Comparison of ENCODE assay signal across 34 cellular contexts in the genomic region with DNA sequence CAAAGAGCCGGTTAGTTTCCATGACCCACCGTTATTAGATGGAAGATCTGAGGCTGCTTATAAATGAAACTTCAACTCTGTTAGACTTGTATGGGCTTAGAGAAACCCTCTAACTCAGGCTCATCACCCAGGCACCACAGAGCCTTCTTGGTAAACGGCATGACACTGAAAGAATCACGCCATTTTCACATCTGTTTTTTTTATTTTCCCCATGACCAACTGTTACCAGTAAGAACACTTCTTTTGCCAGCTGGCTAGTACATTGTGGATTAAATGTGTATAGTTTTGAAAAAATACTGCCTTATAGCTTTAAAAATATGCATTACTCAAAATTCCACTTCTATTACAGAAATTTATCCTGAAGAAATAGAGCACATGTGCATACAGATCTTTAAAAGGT. TPM values are rescaled to one million over a fixed set of nuclear protein-coding genes. Genes with fewer than 3 reads are reported as not detected.
"Had no signal": no experiment of that assay in that cellular context is flagged by ENCODE, and none has a peak within 500 bp of the region (broad histone marks: within the 10 kb centered on the region; RNA-seq: fewer than 3 reads in every experiment).

No MANE protein-coding gene starts in this region.

- H3K36me3 ChIP-seq: ascending aorta, gastrocnemius medialis, heart left ventricle had no signal

- H3K9me3 Mint-ChIP-seq: activated CD4-positive, alpha-beta memory T cell treated with anti-CD3 and anti-CD28 coated beads for 36 hours; activated CD4-positive, alpha-beta T cell treated with anti-CD3 and anti-CD28 coated beads, Interleukin-2, amount 10 ng/mL, durations not matched to agents 24 days and 14 days; activated naive CD4-positive, alpha-beta T cell treated with anti-CD3 and anti-CD28 coated beads for 36 hours; activated naive CD4-positive, alpha-beta T cell treated with anti-CD3 and anti-CD28 coated beads, Interleukin-2, amount 50 U/mL, for 24 hours; activated naive CD8-positive, alpha-beta T cell treated with anti-CD3 and anti-CD28 coated beads, Interleukin-2, amount 10 ng/mL, durations not matched to agents 7 days and 5 days; activated T-helper 1 cell treated with anti-CD3 and anti-CD28 coated beads, Interleukin-12 subunit alpha, Interleukin-12 subunit beta, Interleukin-2, Interleukin-4 antibody, amounts not matched to agents 30 ng/mL and 10 ng/mL and 1 ng/mL, durations not matched to agents 14 hours and 24 hours and 36 hours; activated T-helper 2 cell treated with anti-CD3 and anti-CD28 coated beads, Interferon-gamma antibody, Interleukin-2, Interleukin-4, amounts not matched to agents 10 μg/mL and 5 μg/mL and 100 μg/mL, durations not matched to agents 14 hours and 24 hours and 36 hours; brain; central memory CD8-positive, alpha-beta T cell; dendritic cell treated with granulocyte-macrophage colony-stimulating factor and Interleukin-4, amounts not matched to agents 40 ng/mL and 50 ng/mL, for 4 days; endodermal cell had no signal

- H3K4me1 Mint-ChIP-seq: activated CD4-positive, alpha-beta T cell treated with anti-CD3 and anti-CD28 coated beads for 36 hours; activated CD4-positive, alpha-beta T cell treated with anti-CD3 and anti-CD28 coated beads, Interleukin-2, amount 10 ng/mL, durations not matched to agents 24 days and 14 days; activated CD8-positive, alpha-beta memory T cell treated with anti-CD3 and anti-CD28 coated beads, Interleukin-2, amount 10 ng/mL, durations not matched to agents 7 days and 5 days; activated naive CD4-positive, alpha-beta T cell treated with anti-CD3 and anti-CD28 coated beads, Interleukin-2, amount 50 U/mL, for 24 hours; activated naive CD8-positive, alpha-beta T cell treated with anti-CD3 and anti-CD28 coated beads, Interleukin-2, amount 10 ng/mL, durations not matched to agents 7 days and 5 days; central memory CD8-positive, alpha-beta T cell had no signal

- H3K4me1 ChIP-seq: ascending aorta, foreskin keratinocyte, gastrocnemius medialis, heart left ventricle had no signal

- H3K4me3 ChIP-seq: ascending aorta, coronary artery, dorsolateral prefrontal cortex, gastrocnemius medialis, heart left ventricle had no signal

- H3K27me3 ChIP-seq: ascending aorta, dorsolateral prefrontal cortex, foreskin keratinocyte, gastrocnemius medialis, heart left ventricle had no signal

- DNase-seq: activated CD4-positive, alpha-beta memory T cell treated with anti-CD3 and anti-CD28 coated beads for 36 hours; activated CD4-positive, alpha-beta T cell treated with anti-CD3 and anti-CD28 coated beads for 36 hours; activated CD4-positive, alpha-beta T cell treated with anti-CD3 and anti-CD28 coated beads, Interleukin-2, amount 10 ng/mL, durations not matched to agents 24 days and 14 days; activated CD4-positive, CD25-positive, alpha-beta regulatory T cell; activated CD4-positive, CD25-positive, alpha-beta regulatory T cell treated with anti-CD3 and anti-CD28 coated beads, Interleukin-2, amount 50 U/mL, for 72 hours; activated CD8-positive, alpha-beta memory T cell treated with anti-CD3 and anti-CD28 coated beads, Interleukin-2, amount 10 ng/mL, durations not matched to agents 7 days and 5 days; activated CD8-positive, alpha-beta memory T cell treated with anti-CD3 and anti-CD28 coated beads, Interleukin-2, amount 50 U/mL, for 4 hours; activated CD8-positive, alpha-beta T cell treated with anti-CD3 and anti-CD28 coated beads, Interleukin-2, amount 10 ng/mL, durations not matched to agents 7 days and 5 days; activated effector memory CD4-positive, alpha-beta T cell treated with anti-CD3 and anti-CD28 coated beads, Interleukin-2, amount 50 U/mL, for 16 hours; activated naive CD4-positive, alpha-beta T cell treated with anti-CD3 and anti-CD28 coated beads for 36 hours; activated naive CD8-positive, alpha-beta T cell treated with anti-CD3 and anti-CD28 coated beads, Interleukin-2, amount 10 ng/mL, durations not matched to agents 7 days and 5 days; activated T-cell treated with anti-CD3 and anti-CD28 coated beads, Interleukin-2, amount 50 U/mL, for 1 hour; activated T-cell treated with anti-CD3 and anti-CD28 coated beads, Interleukin-2, amount 50 U/mL, for 48 hours; dorsolateral prefrontal cortex; effector memory CD4-positive, alpha-beta T cell; endodermal cell; foreskin keratinocyte; gastrocnemius medialis; glutamatergic neuron; heart left ventricle; T-helper 2 cell had no signal

- H3K27ac ChIP-seq: ascending aorta, coronary artery, dorsolateral prefrontal cortex, foreskin keratinocyte, gastrocnemius medialis, heart left ventricle had no signal

- ATAC-seq: activated CD4-positive, alpha-beta T cell treated with anti-CD3 and anti-CD28 coated beads for 36 hours; activated CD8-positive, alpha-beta memory T cell treated with anti-CD3 and anti-CD28 coated beads, Interleukin-2, amount 10 ng/mL, durations not matched to agents 7 days and 5 days; activated CD8-positive, alpha-beta T cell treated with anti-CD3 and anti-CD28 coated beads, Interleukin-2, amount 10 ng/mL, durations not matched to agents 7 days and 5 days; esophagus mucosa; foreskin keratinocyte; gastrocnemius medialis; heart left ventricle had no signal

- H3K4me3 Mint-ChIP-seq: activated CD4-positive, alpha-beta memory T cell treated with anti-CD3 and anti-CD28 coated beads for 36 hours; activated CD4-positive, alpha-beta T cell treated with anti-CD3 and anti-CD28 coated beads for 36 hours; activated CD4-positive, alpha-beta T cell treated with anti-CD3 and anti-CD28 coated beads, Interleukin-2, amount 10 ng/mL, durations not matched to agents 24 days and 14 days; activated CD8-positive, alpha-beta memory T cell treated with anti-CD3 and anti-CD28 coated beads, Interleukin-2, amount 10 ng/mL, durations not matched to agents 7 days and 5 days; activated CD8-positive, alpha-beta T cell treated with anti-CD3 and anti-CD28 coated beads, Interleukin-2, amount 10 ng/mL, durations not matched to agents 7 days and 5 days; activated naive CD4-positive, alpha-beta T cell treated with anti-CD3 and anti-CD28 coated beads for 36 hours; activated naive CD4-positive, alpha-beta T cell treated with anti-CD3 and anti-CD28 coated beads, Interleukin-2, amount 50 U/mL, for 24 hours; activated naive CD8-positive, alpha-beta T cell treated with anti-CD3 and anti-CD28 coated beads, Interleukin-2, amount 10 ng/mL, durations not matched to agents 7 days and 5 days; activated T-helper 1 cell treated with anti-CD3 and anti-CD28 coated beads, Interleukin-12 subunit alpha, Interleukin-12 subunit beta, Interleukin-2, Interleukin-4 antibody, amounts not matched to agents 30 ng/mL and 10 ng/mL and 1 ng/mL, durations not matched to agents 14 hours and 24 hours and 36 hours; brain; central memory CD8-positive, alpha-beta T cell; dendritic cell treated with granulocyte-macrophage colony-stimulating factor and Interleukin-4, amounts not matched to agents 40 ng/mL and 50 ng/mL, for 4 days; endodermal cell had no signal

- H3K36me3 Mint-ChIP-seq: activated CD4-positive, alpha-beta memory T cell treated with anti-CD3 and anti-CD28 coated beads for 36 hours; activated CD8-positive, alpha-beta memory T cell treated with anti-CD3 and anti-CD28 coated beads, Interleukin-2, amount 10 ng/mL, durations not matched to agents 7 days and 5 days; activated naive CD4-positive, alpha-beta T cell treated with anti-CD3 and anti-CD28 coated beads, Interleukin-2, amount 50 U/mL, for 24 hours; activated naive CD8-positive, alpha-beta T cell treated with anti-CD3 and anti-CD28 coated beads, Interleukin-2, amount 10 ng/mL, durations not matched to agents 7 days and 5 days; brain had no signal

- H3K27ac Mint-ChIP-seq: activated CD4-positive, alpha-beta memory T cell treated with anti-CD3 and anti-CD28 coated beads for 36 hours; activated CD4-positive, alpha-beta T cell treated with anti-CD3 and anti-CD28 coated beads for 36 hours; activated CD4-positive, alpha-beta T cell treated with anti-CD3 and anti-CD28 coated beads, Interleukin-2, amount 10 ng/mL, durations not matched to agents 24 days and 14 days; activated CD8-positive, alpha-beta memory T cell treated with anti-CD3 and anti-CD28 coated beads, Interleukin-2, amount 10 ng/mL, durations not matched to agents 7 days and 5 days; activated CD8-positive, alpha-beta T cell treated with anti-CD3 and anti-CD28 coated beads, Interleukin-2, amount 10 ng/mL, durations not matched to agents 7 days and 5 days; activated naive CD4-positive, alpha-beta T cell treated with anti-CD3 and anti-CD28 coated beads for 36 hours; activated naive CD4-positive, alpha-beta T cell treated with anti-CD3 and anti-CD28 coated beads, Interleukin-2, amount 50 U/mL, for 24 hours; activated naive CD8-positive, alpha-beta T cell treated with anti-CD3 and anti-CD28 coated beads, Interleukin-2, amount 10 ng/mL, durations not matched to agents 7 days and 5 days; activated T-helper 1 cell treated with anti-CD3 and anti-CD28 coated beads, Interleukin-12 subunit alpha, Interleukin-12 subunit beta, Interleukin-2, Interleukin-4 antibody, amounts not matched to agents 30 ng/mL and 10 ng/mL and 1 ng/mL, durations not matched to agents 14 hours and 24 hours and 36 hours; activated T-helper 2 cell treated with anti-CD3 and anti-CD28 coated beads, Interferon-gamma antibody, Interleukin-2, Interleukin-4, amounts not matched to agents 10 μg/mL and 5 μg/mL and 100 μg/mL, durations not matched to agents 14 hours and 24 hours and 36 hours; dendritic cell treated with granulocyte-macrophage colony-stimulating factor and Interleukin-4, amounts not matched to agents 40 ng/mL and 50 ng/mL, for 4 days; endodermal cell had no signal

- H3K27me3 Mint-ChIP-seq: activated CD4-positive, alpha-beta T cell treated with anti-CD3 and anti-CD28 coated beads for 36 hours; activated CD8-positive, alpha-beta memory T cell treated with anti-CD3 and anti-CD28 coated beads, Interleukin-2, amount 10 ng/mL, durations not matched to agents 7 days and 5 days; brain; central memory CD8-positive, alpha-beta T cell; dendritic cell treated with granulocyte-macrophage colony-stimulating factor and Interleukin-4, amounts not matched to agents 40 ng/mL and 50 ng/mL, for 4 days had no signal

- H3K9me3 ChIP-seq: ascending aorta, gastrocnemius medialis, heart left ventricle had no signal

RNA-seq across cellular contexts. Expression of gene APELA, which starts 48.0 kb away (rescaled TPM):
- total RNA-seq: activated CD4-positive, alpha-beta memory T cell treated with anti-CD3 and anti-CD28 coated beads for 36 hours; activated CD4-positive, alpha-beta T cell treated with anti-CD3 and anti-CD28 coated beads for 36 hours; activated CD4-positive, alpha-beta T cell treated with anti-CD3 and anti-CD28 coated beads, Interleukin-2, amount 10 ng/mL, durations not matched to agents 24 days and 14 days; activated CD8-positive, alpha-beta memory T cell treated with anti-CD3 and anti-CD28 coated beads for 36 hours; activated CD8-positive, alpha-beta memory T cell treated with anti-CD3 and anti-CD28 coated beads, Interleukin-2, amount 10 ng/mL, durations not matched to agents 7 days and 5 days; activated CD8-positive, alpha-beta T cell treated with anti-CD3 and anti-CD28 coated beads, Interleukin-2, amount 10 ng/mL, durations not matched to agents 7 days and 5 days; activated naive CD4-positive, alpha-beta T cell treated with anti-CD3 and anti-CD28 coated beads for 36 hours; activated naive CD8-positive, alpha-beta T cell treated with anti-CD3 and anti-CD28 coated beads, Interleukin-2, amount 10 ng/mL, durations not matched to agents 7 days and 5 days; activated T-helper 1 cell treated with anti-CD3 and anti-CD28 coated beads, Interleukin-12 subunit alpha, Interleukin-12 subunit beta, Interleukin-2, Interleukin-4 antibody, amounts not matched to agents 30 ng/mL and 10 ng/mL and 1 ng/mL, durations not matched to agents 14 hours and 24 hours and 36 hours; activated T-helper 2 cell treated with anti-CD3 and anti-CD28 coated beads, Interferon-gamma antibody, Interleukin-2, Interleukin-4, amounts not matched to agents 10 μg/mL and 5 μg/mL and 100 μg/mL, durations not matched to agents 14 hours and 24 hours and 36 hours; ascending aorta; bronchial epithelial cell; cardiac septum; epithelial cell of proximal tubule; esophagus mucosa; foreskin keratinocyte; gastrocnemius medialis; heart left ventricle had no signal
